ENCODE assay signal across 24 cellular contexts in the genomic region with DNA sequence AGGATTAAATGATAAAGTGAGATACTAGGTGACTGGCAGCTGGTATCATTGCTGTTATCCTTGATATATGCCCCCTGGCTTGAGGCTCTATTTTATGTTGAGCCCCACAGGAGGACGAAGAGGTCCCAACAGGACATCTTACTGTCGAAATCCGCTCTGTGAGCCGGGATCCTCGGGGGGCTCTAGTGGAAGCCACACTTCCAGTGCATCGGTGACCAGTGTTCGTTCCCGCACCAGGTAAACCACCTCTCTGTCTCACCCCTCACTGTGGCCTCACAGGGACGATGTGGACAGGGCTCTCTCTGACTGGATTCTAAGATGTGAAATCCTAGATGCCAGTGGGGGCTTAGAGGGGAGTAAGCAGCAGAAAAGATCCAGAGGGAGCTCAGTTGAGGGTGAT. TPM values are rescaled to one million over a fixed set of nuclear protein-coding genes. Genes with fewer than 3 reads are reported as not detected.
DNase-seq lines count a peak whose midpoint lies in the region; ATAC-seq, FAIRE-seq and TF ChIP-seq lines count a peak whose summit lies in the region.
"Had no signal": no experiment of that assay in that cellular context is flagged by ENCODE, and none has a peak within 500 bp of the region (broad histone marks: within the 10 kb centered on the region; RNA-seq: fewer than 3 reads in every experiment).

No MANE protein-coding gene starts in this region.

- ATAC-seq in SK-N-SH treated with all-trans-retinoic acid at 6 μM for 48 hours, result no peak
- no peak for ATAC-seq in CD4-positive, CD25-positive, alpha-beta regulatory T cell (ENCODE audit: low read depth in 2 of 2)
- no peak for ATAC-seq in activated T-helper 17 cell treated with anti-CD3 and anti-CD28 coated beads, Interleukin-2, amount 50 U/mL, for 72 hours (replicated peaks)
- ATAC-seq in naive thymus-derived CD4-positive, alpha-beta T cell, result no peak
- no peak for ATAC-seq in GM19463 (IDR thresholded peaks at IDR 0.05; ENCODE audit: unreplicated experiment)
- ATAC-seq in GM21576 (IDR thresholded peaks at IDR 0.05; ENCODE audit: unreplicated experiment), result no peak
- ATAC-seq: HepG2 had no signal

- peaks cover 19 to 32% of the 10 kb centered on the region in 2 experiments for H3K36me3 ChIP-seq in SK-N-SH (replicated peaks in 1 of 2; ENCODE audit: control insufficient read depth in 1 of 2, insufficient read depth in 2 of 2, low read length in 1 of 2)
- peaks cover 40% of the 10 kb centered on the region for H3K36me3 ChIP-seq in CD4-positive, CD25-positive, alpha-beta regulatory T cell (ENCODE audit: control insufficient read depth, insufficient read depth, low read length)
- H3K36me3 ChIP-seq in naive thymus-derived CD4-positive, alpha-beta T cell (ENCODE audit: control insufficient read depth in 2 of 3, insufficient read depth in 3 of 3, low read length in 3 of 3), result peaks cover 0 to 37% (median 6%) of the 10 kb centered on the region in 3 experiments

- H2AFZ ChIP-seq in SK-N-SH (ENCODE audit: low read depth), result no peak overlapping the region

- peaks cover 13 to 17% of the 10 kb centered on the region in 2 experiments for H3K4me1 ChIP-seq in SK-N-SH (ENCODE audit: control insufficient read depth in 1 of 2, insufficient read depth in 2 of 2, low read depth in 1 of 2, low read length in 1 of 2)
- peaks cover 23% of the 10 kb centered on the region for H3K4me1 ChIP-seq in CD4-positive, CD25-positive, alpha-beta regulatory T cell (ENCODE audit: control insufficient read depth, insufficient read depth, low read length, poor library complexity, severe bottlenecking)
- peaks cover 5 to 16% of the 10 kb centered on the region in 2 donors for H3K4me1 ChIP-seq in naive thymus-derived CD4-positive, alpha-beta T cell (ENCODE audit: control insufficient read depth in 2 of 2, insufficient read depth in 2 of 2, low read length in 2 of 2)

- H3K27ac ChIP-seq in SK-N-SH (ENCODE audit: low read depth in 2 of 2, low read length in 1 of 2), result no peak overlapping the region
- no peak overlapping the region for H3K27ac ChIP-seq in CD4-positive, CD25-positive, alpha-beta regulatory T cell (ENCODE audit: insufficient read depth, low read length, poor library complexity, severe bottlenecking)
- peak overlapping the region; percentile 48 for H3K27ac ChIP-seq in naive thymus-derived CD4-positive, alpha-beta T cell (ENCODE audit: low read depth, low read length)
- H3K27ac ChIP-seq: 22Rv1, epithelial cell of prostate, prostate gland had no signal

- intact Hi-C loops in naive thymus-derived CD4-positive, alpha-beta T cell (cut with micrococcal nuclease), result loop anchor here (5.0 kb wide), 3 partner anchors 143 to 1358 kb away; a partner anchor contains a TSS

- H3F3A ChIP-seq in SK-N-SH (replicated peaks; ENCODE audit: insufficient read depth), result peaks cover 22% of the 10 kb centered on the region

- H3K79me2 ChIP-seq in SK-N-SH (ENCODE audit: insufficient read depth), result peaks cover 32% of the 10 kb centered on the region

- 90% methylated on average over 6 of the region's 9 CpGs for WGBS in SK-N-SH (ENCODE audit: low lambda C conversion rate)

- peaks cover 5% of the 10 kb centered on the region for H3K27me3 Mint-ChIP-seq in CD4-positive, CD25-positive, alpha-beta regulatory T cell
- no peaks in the 10 kb centered on the region for H3K27me3 Mint-ChIP-seq in activated T-helper 17 cell treated with anti-CD3 and anti-CD28 coated beads, Interleukin-2, amount 50 U/mL, for 72 hours
- H3K27me3 Mint-ChIP-seq in naive thymus-derived CD4-positive, alpha-beta T cell, result no peaks in the 10 kb centered on the region
- H3K27me3 Mint-ChIP-seq: activated B cell treated with CpG ODN at 0.5 μM for 24 hours had no signal

- peak overlapping the region in 1 of 3 donors; percentile 9 for H3K27ac Mint-ChIP-seq in CD4-positive, CD25-positive, alpha-beta regulatory T cell
- H3K27ac Mint-ChIP-seq in activated T-helper 17 cell treated with anti-CD3 and anti-CD28 coated beads, Interleukin-2, amount 50 U/mL, for 72 hours, result peak overlapping the region; percentile 89
- H3K27ac Mint-ChIP-seq in naive thymus-derived CD4-positive, alpha-beta T cell, result peak overlapping the region in 6 of 9 donors; percentile 1 to 80 (median 52)
- H3K27ac Mint-ChIP-seq: activated B cell treated with CpG ODN at 0.5 μM for 24 hours had no signal

- H3K4me3 ChIP-seq in SK-N-SH (ENCODE audit: low read depth in 2 of 2, low read length in 1 of 2), result no peak overlapping the region
- no peak overlapping the region for H3K4me3 ChIP-seq in CD4-positive, CD25-positive, alpha-beta regulatory T cell (ENCODE audit: low read depth, low read length)
- no peak overlapping the region for H3K4me3 ChIP-seq in naive thymus-derived CD4-positive, alpha-beta T cell (ENCODE audit: low read length)
- H3K4me3 ChIP-seq: HAP-1, prostate gland, skin epidermis had no signal

- CTCF ChIA-PET in SK-N-SH (lab: Yijun Ruan, JAX), result interaction anchor here (1.0 to 2.3 kb wide), 3 partner anchors 12 to 33 kb away, joined by 3 to 16 read pairs (median 5); a partner anchor contains a TSS
- CTCF ChIA-PET in naive thymus-derived CD4-positive, alpha-beta T cell (lab: Charles Lee), result interaction anchor here (0.6 to 4.5 kb wide), 2 partner anchors 10 to 34 kb away, joined by 3 to 16 read pairs; a partner anchor contains a TSS

- H3K4me1 Mint-ChIP-seq in CD4-positive, CD25-positive, alpha-beta regulatory T cell, result peaks cover 6 to 47% (median 28%) of the 10 kb centered on the region in 4 donors
- peaks cover 29% of the 10 kb centered on the region for H3K4me1 Mint-ChIP-seq in activated T-helper 17 cell treated with anti-CD3 and anti-CD28 coated beads, Interleukin-2, amount 50 U/mL, for 72 hours
- H3K4me1 Mint-ChIP-seq in naive thymus-derived CD4-positive, alpha-beta T cell, result peaks cover 17 to 52% (median 45%) of the 10 kb centered on the region in 7 donors

- no peak for TF ChIP-seq CTCF in SK-N-SH (IDR thresholded peaks at IDR 0.05)

- no peak overlapping the region for H3K9ac ChIP-seq in SK-N-SH

- no peak for TF ChIP-seq RAD21 in SK-N-SH (IDR thresholded peaks at IDR 0.05; ENCODE audit: low read length)

- peak overlapping the region; percentile 23 to 89 (median 65) for H3K4me3 Mint-ChIP-seq in CD4-positive, CD25-positive, alpha-beta regulatory T cell
- peak overlapping the region; percentile 89 for H3K4me3 Mint-ChIP-seq in activated T-helper 17 cell treated with anti-CD3 and anti-CD28 coated beads, Interleukin-2, amount 50 U/mL, for 72 hours
- H3K4me3 Mint-ChIP-seq in naive thymus-derived CD4-positive, alpha-beta T cell, result peak overlapping the region in 7 of 10 donors; percentile 16 to 91 (median 45)

- H3K4me2 ChIP-seq in SK-N-SH, result peak overlapping the region; percentile 85; the same call in 1 of the 2 replicates

- peaks cover 13% of the 10 kb centered on the region for H3K36me3 Mint-ChIP-seq in CD4-positive, CD25-positive, alpha-beta regulatory T cell
- H3K36me3 Mint-ChIP-seq in activated T-helper 17 cell treated with anti-CD3 and anti-CD28 coated beads, Interleukin-2, amount 50 U/mL, for 72 hours (ENCODE audit: low read depth), result peaks cover 65% of the 10 kb centered on the region
- H3K36me3 Mint-ChIP-seq in naive thymus-derived CD4-positive, alpha-beta T cell, result peaks cover 8 to 17% (median 12%) of the 10 kb centered on the region in 5 donors

- TF ChIP-seq POLR2A in GM12892 (IDR thresholded peaks at IDR 0.05; ENCODE audit: low read depth, low read length), result no peak

- DNase-seq in SK-N-SH, result no peak
- DNase-seq in CD4-positive, CD25-positive, alpha-beta regulatory T cell, result no peak
- DNase-seq in naive thymus-derived CD4-positive, alpha-beta T cell, result no peak
- DNase-seq in GM12892 (ENCODE audit: insufficient read length), result no peak
- DNase-seq: activated B cell treated with CpG ODN at 0.5 μM for 24 hours; dermis blood vessel endothelial cell; foreskin fibroblast; hypothalamus; NCI-H146; NCI-H69; SHP77; stimulated activated CD4-positive, alpha-beta T cell treated with anti-CD3 and anti-CD28 coated beads, Interleukin-4, amount 100 ng/mL, for 24 hours had no signal

- no peaks in the 10 kb centered on the region for H3K9me3 ChIP-seq in SK-N-SH
- H3K9me3 ChIP-seq in CD4-positive, CD25-positive, alpha-beta regulatory T cell (ENCODE audit: control insufficient read depth in 2 of 2, low read length in 2 of 2), result no peaks in the 10 kb centered on the region
- H3K9me3 ChIP-seq in naive thymus-derived CD4-positive, alpha-beta T cell (ENCODE audit: control insufficient read depth in 2 of 3, low read length in 3 of 3), result no peaks in the 10 kb centered on the region
- H3K9me3 ChIP-seq: HAP-1, prostate gland had no signal

- POLR2A ChIA-PET in SK-N-SH (lab: Yijun Ruan, JAX), result no interaction called here
- POLR2A ChIA-PET in naive thymus-derived CD4-positive, alpha-beta T cell (lab: Charles Lee), result interaction anchor here (0.5 to 4.3 kb wide), 5 partner anchors 17 to 123 kb away, joined by 3 to 43 read pairs (median 3); a partner anchor contains a TSS

- FAIRE-seq in GM12892 (lab: Jason Lieb, UNC), result no peak
- FAIRE-seq: HepG2, keratinocyte, urothelium cell line had no signal

- H3K9me3 Mint-ChIP-seq in CD4-positive, CD25-positive, alpha-beta regulatory T cell, result no peaks in the 10 kb centered on the region
- H3K9me3 Mint-ChIP-seq in activated T-helper 17 cell treated with anti-CD3 and anti-CD28 coated beads, Interleukin-2, amount 50 U/mL, for 72 hours, result no peaks in the 10 kb centered on the region
- peaks cover 0 to 3% (median 0%) of the 10 kb centered on the region in 11 donors for H3K9me3 Mint-ChIP-seq in naive thymus-derived CD4-positive, alpha-beta T cell
- H3K9me3 Mint-ChIP-seq: activated B cell treated with CpG ODN at 0.5 μM for 24 hours had no signal

- H4K20me1 ChIP-seq in SK-N-SH (ENCODE audit: insufficient read depth), result 0 out of 2 replicates have a peak, but pooled peaks cover 4% of the 10 kb centered on the region

- no peak for TF ChIP-seq EP300 in SK-N-SH (IDR thresholded peaks at IDR 0.05; ENCODE audit: borderline replicate concordance in 1 of 2, low read depth in 1 of 2, low read length in 1 of 2)

- H3K9me2 ChIP-seq in SK-N-SH, result no peaks in the 10 kb centered on the region

- no peaks in the 10 kb centered on the region for H3K27me3 ChIP-seq in SK-N-SH (ENCODE audit: insufficient read depth)
- no peaks in the 10 kb centered on the region for H3K27me3 ChIP-seq in CD4-positive, CD25-positive, alpha-beta regulatory T cell (ENCODE audit: control insufficient read depth, insufficient read depth, low read length)
- no peaks in the 10 kb centered on the region for H3K27me3 ChIP-seq in naive thymus-derived CD4-positive, alpha-beta T cell (ENCODE audit: control insufficient read depth in 2 of 2, insufficient read depth in 2 of 2, low read length in 2 of 2)

RNA-seq across cellular contexts. Expression of a gene that starts 2.1 kb away (rescaled TPM):
- polyA plus RNA-seq in SK-N-SH (2012; rRNA removed), result 24.4 and 25.1 TPM in 2 replicates
- 9.8 and 15.3 TPM in 2 replicates for polyA plus RNA-seq in SK-N-SH (2012; cell fraction: cytosol; rRNA removed)
- polyA plus RNA-seq in SK-N-SH (2012; cell fraction: nucleus; rRNA removed), result 28.5 and 32.0 TPM in 2 replicates
- total RNA-seq in CD4-positive, CD25-positive, alpha-beta regulatory T cell, result 13.1 TPM
- polyA plus RNA-seq in CD4-positive, CD25-positive, alpha-beta regulatory T cell, result 1 to 10 TPM; 2.3 to 3.6 (median 2.6) TPM
- total RNA-seq in activated T-helper 17 cell treated with anti-CD3 and anti-CD28 coated beads, Interleukin-2, amount 50 U/mL, for 72 hours, result 10 to 100 TPM; 26.2 to 34.4 TPM
- total RNA-seq in naive thymus-derived CD4-positive, alpha-beta T cell, result 10 to 100 TPM; 11.4 to 35.9 (median 26.4) TPM
- 1 to 10 TPM; 2.7 to 4.9 TPM for polyA plus RNA-seq in naive thymus-derived CD4-positive, alpha-beta T cell
- 12.3 TPM for polyA plus RNA-seq in GM12892 (2012; ENCODE audit: missing spikeins)

RNA-seq across cellular contexts. Expression of a gene that starts 33.0 kb away (rescaled TPM):
- 13.1 and 18.4 TPM in 2 replicates for polyA plus RNA-seq in SK-N-SH (2012; rRNA removed)
- polyA plus RNA-seq in SK-N-SH (2012; cell fraction: cytosol; rRNA removed), result 15.6 and 16.1 TPM in 2 replicates
- polyA plus RNA-seq in SK-N-SH (2012; cell fraction: nucleus; rRNA removed), result 13.7 and 17.3 TPM in 2 replicates
- 56.1 TPM for total RNA-seq in CD4-positive, CD25-positive, alpha-beta regulatory T cell
- 10 to 100 TPM; 22.7 to 29.3 (median 26.4) TPM for polyA plus RNA-seq in CD4-positive, CD25-positive, alpha-beta regulatory T cell
- 10 to 100 TPM; 61.8 to 77.1 TPM for total RNA-seq in activated T-helper 17 cell treated with anti-CD3 and anti-CD28 coated beads, Interleukin-2, amount 50 U/mL, for 72 hours
- total RNA-seq in naive thymus-derived CD4-positive, alpha-beta T cell, result 10 to 100 TPM; 47.4 to 63.7 (median 51.6) TPM
- 10 to 100 TPM; 19.5 to 26.8 TPM for polyA plus RNA-seq in naive thymus-derived CD4-positive, alpha-beta T cell
- 17.1 TPM for polyA plus RNA-seq in GM12892 (2012; ENCODE audit: missing spikeins)
